ENCODE assay signal across 8 cellular contexts in the genomic region with DNA sequence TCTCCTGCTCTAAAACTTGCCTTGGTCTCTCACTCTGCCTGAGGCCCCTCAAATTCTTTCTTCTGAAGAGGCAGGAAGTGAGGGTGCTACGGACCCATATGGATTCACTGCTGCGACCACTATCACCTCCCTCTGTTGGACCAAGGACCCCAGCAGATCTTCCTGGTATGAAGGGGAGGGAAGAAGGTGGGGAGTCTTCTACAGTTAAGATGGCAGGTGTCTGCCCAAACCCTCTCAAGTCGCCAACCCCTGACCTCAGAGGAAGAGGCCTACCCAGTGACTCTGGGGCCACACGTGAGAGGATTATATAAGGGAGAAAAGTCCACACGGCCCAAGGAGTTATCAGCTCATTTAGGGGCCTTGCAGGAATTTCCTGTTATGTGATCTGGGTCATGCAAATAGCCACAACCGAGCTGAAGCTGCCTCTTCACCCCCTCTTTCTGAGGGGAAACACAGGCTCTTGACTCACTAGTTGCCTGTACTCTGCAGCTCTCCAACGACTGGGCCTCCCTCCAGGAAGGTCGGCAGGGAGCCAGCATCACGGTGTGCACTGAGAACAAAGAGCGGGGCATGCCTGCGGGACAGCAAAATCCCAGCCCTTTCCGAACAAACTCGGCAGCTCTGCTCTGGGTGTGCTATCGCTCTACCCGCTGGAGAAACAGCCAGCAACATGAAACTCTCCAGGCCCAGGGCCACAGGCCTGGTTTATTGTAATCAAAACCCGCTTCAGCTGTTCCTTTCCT.
A peak's percentile ranks its signal among the peaks of the same experiment; 100 is the strongest.
DNase-seq lines count a peak whose midpoint lies in the region; ATAC-seq, FAIRE-seq and TF ChIP-seq lines count a peak whose summit lies in the region.

No MANE protein-coding gene starts in this region.

- no peak for ATAC-seq in GM18519 (IDR thresholded peaks at IDR 0.05; ENCODE audit: low FRiP score, unreplicated experiment)

- H3K9me3 ChIP-seq in fibroblast of lung (ENCODE audit: control insufficient read depth, insufficient read depth, low read depth, low read length) = no peaks in the 10 kb centered on the region
- H3K9me3 ChIP-seq in muscle layer of duodenum (ENCODE audit: control insufficient read depth in 1 of 2, low read length in 2 of 2) = no peaks in the 10 kb centered on the region

- FAIRE-seq in urothelium cell line (lab: Jason Lieb, UNC) = no peak

- peaks cover 48% of the 10 kb centered on the region for H3K4me1 ChIP-seq in fibroblast of lung (ENCODE audit: control insufficient read depth, extremely low read depth, insufficient read depth, low read length)
- H3K4me1 ChIP-seq in muscle layer of duodenum (ENCODE audit: control insufficient read depth in 1 of 2, insufficient read depth in 2 of 2, low read length in 2 of 2) = peaks cover 30 to 52% of the 10 kb centered on the region in 2 donors

- H3K27me3 ChIP-seq in fibroblast of lung (ENCODE audit: control insufficient read depth, insufficient read depth, low read length) (no peaks in the 10 kb centered on the region), muscle layer of duodenum (ENCODE audit: low read depth, low read length) (no peaks in the 10 kb centered on the region)

- peak overlapping the region; percentile 95 for H3K27ac ChIP-seq in fibroblast of lung (ENCODE audit: insufficient read depth, low read length)
- H3K27ac ChIP-seq in muscle layer of duodenum (ENCODE audit: low read length) = peak overlapping the region; percentile 91

- peak overlapping the region in 1 of 4 experiments; percentile 10 for H3K4me3 ChIP-seq in fibroblast of lung (replicated peaks in 1 of 4; ENCODE audit: control extremely low read depth in 1 of 4, insufficient read depth in 1 of 4, low read depth in 3 of 4, low read length in 4 of 4)
- peak overlapping the region in 1 of 2 donors; percentile 50 for H3K4me3 ChIP-seq in muscle layer of duodenum (ENCODE audit: low read depth in 1 of 2, low read length in 2 of 2)

- peak; percentile 65 for DNase-seq in DMS 273 treated with DMSO at 0.1 percent for 48 hours (lab: John Stamatoyannopoulos, UW)
- peak; percentile 53 for DNase-seq in HK-2 (ENCODE audit: unreplicated experiment)
- peak; percentile 66 for DNase-seq in T1000 (lab: John Stamatoyannopoulos, UW)
- DNase-seq in fibroblast of lung (ENCODE audit: low read depth in 2 of 2) = peak; percentile 92 to 98
- DNase-seq in urothelium cell line (ENCODE audit: low spot score) = peak; percentile 70
- DNase-seq in SW 1271 (lab: John Stamatoyannopoulos, UW) = no peak

- H2AFZ ChIP-seq in fibroblast of lung (ENCODE audit: low read length) = no peak overlapping the region

- peak overlapping the region; percentile 4 for H3K4me2 ChIP-seq in fibroblast of lung (ENCODE audit: extremely low read depth, insufficient read depth, low read length)

- no peaks in the 10 kb centered on the region for H4K20me1 ChIP-seq in fibroblast of lung (ENCODE audit: control insufficient read depth, extremely low read depth, insufficient read depth, low read length)

- peak overlapping the region; percentile 29 for H3K9ac ChIP-seq in fibroblast of lung (ENCODE audit: insufficient read depth, low read length)

- peaks cover 1% of the 10 kb centered on the region for H3K36me3 ChIP-seq in fibroblast of lung (ENCODE audit: control insufficient read depth, insufficient read depth, low read length)
- H3K36me3 ChIP-seq in muscle layer of duodenum (ENCODE audit: control insufficient read depth in 1 of 2, insufficient read depth in 2 of 2, low read length in 2 of 2) = no peaks in the 10 kb centered on the region

- H3K79me2 ChIP-seq in fibroblast of lung (ENCODE audit: control insufficient read depth, insufficient read depth, low read length) = peaks cover under 1% of the 10 kb centered on the region

- no peak for TF ChIP-seq CTCF in fibroblast of lung (conservative IDR thresholded peaks at IDR 0.05 in 1 of 2, IDR thresholded peaks at IDR 0.05 in 1 of 2; ENCODE audit: low read depth in 1 of 2, low read length in 2 of 2)

Comparison
In these comparisons a context has a peak if more than half of its experiments do, and no peak if none do; other contexts are left out.
1. DNase-seq: peak in DMS 273 treated with DMSO at 0.1 percent for 48 hours (single experiment), HK-2 (single experiment), T1000 (single experiment), fibroblast of lung (2 of 2) and urothelium cell line (single experiment); none in SW 1271 (0 of 2).